ENCODE assay signal across 28 cellular contexts in the genomic region with DNA sequence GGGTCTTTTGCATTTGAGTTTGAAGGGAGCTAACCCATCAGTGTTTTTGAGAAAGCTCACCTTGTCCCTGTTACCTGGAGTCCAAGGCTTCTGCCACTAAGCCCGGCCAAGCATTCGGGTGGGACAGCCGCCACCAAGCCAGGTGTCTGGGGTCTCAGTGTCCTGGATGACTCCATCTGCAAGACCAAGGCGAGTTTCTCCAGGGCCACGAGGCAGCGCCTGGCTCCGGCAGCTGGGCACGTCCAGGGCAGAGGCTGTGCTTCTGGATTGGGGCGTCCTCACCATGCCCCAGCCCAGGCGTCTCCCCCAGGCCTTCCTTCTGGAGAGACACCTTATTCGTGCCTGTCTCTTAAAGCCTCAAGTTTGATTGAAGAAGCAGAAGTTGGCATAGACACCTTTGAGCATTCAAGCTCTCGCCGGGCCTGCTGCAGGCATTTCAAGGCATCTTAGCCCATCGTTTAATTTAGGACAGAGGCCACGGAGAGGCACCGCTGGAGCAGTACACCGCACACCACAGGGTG. TPM values are rescaled to one million over a fixed set of nuclear protein-coding genes. Genes with fewer than 3 reads are reported as not detected.
DNase-seq lines count a peak whose midpoint lies in the region; ATAC-seq and TF ChIP-seq lines count a peak whose summit lies in the region.
"Had no signal": no experiment of that assay in that cellular context is flagged by ENCODE, and none has a peak within 500 bp of the region (broad histone marks: within the 10 kb centered on the region; RNA-seq: fewer than 3 reads in every experiment).

No MANE protein-coding gene starts in this region.

- no peak overlapping the region for H3K4me3 ChIP-seq in left ventricle myocardium inferior
- no peak overlapping the region for H3K4me3 ChIP-seq in esophagus muscularis mucosa
- no peak overlapping the region for H3K4me3 ChIP-seq in prostate gland
- no peak overlapping the region for H3K4me3 ChIP-seq in vagina
- H3K4me3 ChIP-seq: cardiac muscle cell, coronary artery, heart left ventricle, MG63, psoas muscle had no signal

- H3K36me3 ChIP-seq in left ventricle myocardium inferior (peaks cover 4% of the 10 kb centered on the region), esophagus muscularis mucosa (no peaks in the 10 kb centered on the region), prostate gland (no peaks in the 10 kb centered on the region), vagina (no peaks in the 10 kb centered on the region)
- H3K36me3 ChIP-seq: BE2C, cardiac muscle cell, MG63, WERI-Rb-1 had no signal

- H3K9me3 ChIP-seq in left ventricle myocardium inferior (replicated peaks) (no peaks in the 10 kb centered on the region), esophagus muscularis mucosa (no peaks in the 10 kb centered on the region), prostate gland (no peaks in the 10 kb centered on the region), vagina (no peaks in the 10 kb centered on the region)
- H3K9me3 ChIP-seq: BE2C, heart left ventricle, MG63, psoas muscle had no signal

- TF ChIP-seq POLR2A in esophagus muscularis mucosa (IDR thresholded peaks at IDR 0.05; ENCODE audit: low read depth) = no peak
- TF ChIP-seq POLR2A in prostate gland (IDR thresholded peaks at IDR 0.05) = no peak
- TF ChIP-seq POLR2A in vagina (IDR thresholded peaks at IDR 0.05) = no peak
- TF ChIP-seq POLR2A in erythroblast (IDR thresholded peaks at IDR 0.05; ENCODE audit: low read length) = no peak

- TF ChIP-seq CTCF in left ventricle myocardium inferior (IDR thresholded peaks at IDR 0.05; ENCODE audit: borderline replicate concordance) (no peak), esophagus muscularis mucosa (IDR thresholded peaks at IDR 0.05) (no peak), prostate gland (IDR thresholded peaks at IDR 0.05) (no peak), vagina (IDR thresholded peaks at IDR 0.05) (no peak)

- no peak for ATAC-seq in GM21825 (IDR thresholded peaks at IDR 0.05; ENCODE audit: unreplicated experiment)

- H3K27ac ChIP-seq in left ventricle myocardium inferior (replicated peaks) (peak overlapping the region; percentile 92), esophagus muscularis mucosa (replicated peaks in 1 of 4) (peak overlapping the region; percentile 13 to 60 (median 34)), prostate gland (peak overlapping the region; percentile 71 to 98), vagina (peak overlapping the region; percentile 88)
- H3K27ac ChIP-seq: cardiac muscle cell, coronary artery, epithelial cell of prostate, KMS-11, psoas muscle, WERI-Rb-1 had no signal

- 92% methylated on average over 14 of the region's 17 CpGs for WGBS in esophagus muscularis mucosa
- WGBS in prostate gland = 84% methylated on average over 17 of the region's 17 CpGs

- intact Hi-C loops in left ventricle myocardium inferior (cut with micrococcal nuclease) = loop anchor here (5.0 kb wide), 1 partner anchor 60 kb away; no protein-coding TSS in a partner anchor
- intact Hi-C loops in cardiac septum (cut with DNase I) = loop anchor here (1.0 to 10.0 kb wide), 4 partner anchors 60 to 385 kb away; no protein-coding TSS in a partner anchor
- intact Hi-C loops in esophagus muscularis mucosa (cut with DNase I) = loop anchor here (10.0 kb wide), 2 partner anchors 123 to 233 kb away; no protein-coding TSS in a partner anchor
- intact Hi-C loops in prostate gland (cut with DNase I) = loop anchor here (5.0 to 10.0 kb wide), 2 partner anchors 153 to 235 kb away; no protein-coding TSS in a partner anchor
- intact Hi-C loops in vagina (cut with DNase I) = loop anchor here (2.0 to 10.0 kb wide), 2 partner anchors 61 to 233 kb away; no protein-coding TSS in a partner anchor

- no peak for TF ChIP-seq EP300 in esophagus muscularis mucosa (IDR thresholded peaks at IDR 0.05)

- H3K27me3 ChIP-seq in left ventricle myocardium inferior (ENCODE audit: low read depth) (no peaks in the 10 kb centered on the region), esophagus muscularis mucosa (no peaks in the 10 kb centered on the region), prostate gland (replicated peaks; ENCODE audit: insufficient read depth) (no peaks in the 10 kb centered on the region), vagina (no peaks in the 10 kb centered on the region)
- H3K27me3 ChIP-seq: BE2C, cardiac muscle cell, heart left ventricle, MG63 had no signal

- peaks cover 88% of the 10 kb centered on the region for H3K4me1 ChIP-seq in left ventricle myocardium inferior
- H3K4me1 ChIP-seq in esophagus muscularis mucosa = peaks cover 30 to 40% (median 34%) of the 10 kb centered on the region in 4 donors
- H3K4me1 ChIP-seq in prostate gland (replicated peaks) = peaks cover 39% of the 10 kb centered on the region
- H3K4me1 ChIP-seq in vagina = peaks cover 61% of the 10 kb centered on the region
- H3K4me1 ChIP-seq: BE2C had no signal

- DNase-seq in left ventricle myocardium inferior = no peak
- no peak for DNase-seq in cardiac septum (ENCODE audit: low spot score)
- DNase-seq in esophagus muscularis mucosa (ENCODE audit: extremely low spot score) = no peak
- DNase-seq in prostate gland (ENCODE audit: low spot score) = no peak
- no peak for DNase-seq in vagina (ENCODE audit: extremely low spot score in 2 of 2)
- DNase-seq in erythroblast (lab: John Stamatoyannopoulos, UW) = no peak
- no peak for DNase-seq in stimulated activated CD4-positive, alpha-beta T cell treated with anti-CD3 and anti-CD28 coated beads, Interleukin-4, amount 100 ng/mL, for 4 hours

RNA-seq across cellular contexts. Expression of gene MLPH, which starts 24.9 kb away (rescaled TPM):
- total RNA-seq in left ventricle myocardium inferior (73.5 TPM), cardiac septum (15.7 TPM), esophagus muscularis mucosa (1 to 10 TPM; 5.3 to 8.7 (median 7.8) TPM), prostate gland (100 to 1,000 TPM; 371 to 393 TPM), vagina (34.6 TPM)
- total RNA-seq: A673; activated CD8-positive, alpha-beta T cell treated with anti-CD3 and anti-CD28 coated beads, Interleukin-2, amount 10 ng/mL, durations not matched to agents 7 days and 5 days; activated T-helper 17 cell treated with anti-CD3 and anti-CD28 coated beads, Interleukin-2, amount 50 U/mL, for 72 hours; CD8-positive, alpha-beta memory T cell; naive thymus-derived CD4-positive, alpha-beta T cell had no signal

RNA-seq across cellular contexts. Expression of gene PRLH, which starts 54.4 kb away (rescaled TPM):
- total RNA-seq in left ventricle myocardium inferior = not detected
- not detected for total RNA-seq in cardiac septum
- not detected for total RNA-seq in esophagus muscularis mucosa
- not detected for total RNA-seq in prostate gland
- total RNA-seq in vagina = not detected
- total RNA-seq: A673; activated CD8-positive, alpha-beta T cell treated with anti-CD3 and anti-CD28 coated beads, Interleukin-2, amount 10 ng/mL, durations not matched to agents 7 days and 5 days; activated T-helper 17 cell treated with anti-CD3 and anti-CD28 coated beads, Interleukin-2, amount 50 U/mL, for 72 hours; cardiac muscle cell; CD8-positive, alpha-beta memory T cell; fibroblast of villous mesenchyme; H7; heart left ventricle; kidney; liver; naive thymus-derived CD4-positive, alpha-beta T cell; psoas muscle; Right ventricle myocardium superior; temporal lobe had no signal

Comparison
In these comparisons a context has a peak if more than half of its experiments do, and no peak if none do; other contexts are left out.
1. H3K27ac ChIP-seq: peak in every context shown above with its lines; median percentile 92 in left ventricle myocardium inferior; 88 in vagina; 84 in prostate gland; 34 in esophagus muscularis mucosa.